In genomic region chr17:7484067-7484963, GRCh38 we compare ENCODE assay signal across 1 cellular context.
TF ChIP-seq lines count a peak whose summit lies in the region.

TSS of gene POLR2A (plus strand) at chr17:7484366.

TF ChIP-seq in HepG2, 621 proteins besides CTCF, POLR2A, EP300 and RAD21 (continued from another document and continues in another):
- peak; percentile 98 for TF ChIP-seq MAZ (IDR thresholded peaks at IDR 0.05; ENCODE audit: borderline replicate concordance, low read depth, low read length)
- TF ChIP-seq MAZ (CRISPR knock-in tag; IDR thresholded peaks at IDR 0.05; ENCODE audit: low read depth), result peak; percentile 98
- TF ChIP-seq GABPB1 (CRISPR knock-in tag; IDR thresholded peaks at IDR 0.05), result peak; percentile 84
- TF ChIP-seq, protein P1, sequence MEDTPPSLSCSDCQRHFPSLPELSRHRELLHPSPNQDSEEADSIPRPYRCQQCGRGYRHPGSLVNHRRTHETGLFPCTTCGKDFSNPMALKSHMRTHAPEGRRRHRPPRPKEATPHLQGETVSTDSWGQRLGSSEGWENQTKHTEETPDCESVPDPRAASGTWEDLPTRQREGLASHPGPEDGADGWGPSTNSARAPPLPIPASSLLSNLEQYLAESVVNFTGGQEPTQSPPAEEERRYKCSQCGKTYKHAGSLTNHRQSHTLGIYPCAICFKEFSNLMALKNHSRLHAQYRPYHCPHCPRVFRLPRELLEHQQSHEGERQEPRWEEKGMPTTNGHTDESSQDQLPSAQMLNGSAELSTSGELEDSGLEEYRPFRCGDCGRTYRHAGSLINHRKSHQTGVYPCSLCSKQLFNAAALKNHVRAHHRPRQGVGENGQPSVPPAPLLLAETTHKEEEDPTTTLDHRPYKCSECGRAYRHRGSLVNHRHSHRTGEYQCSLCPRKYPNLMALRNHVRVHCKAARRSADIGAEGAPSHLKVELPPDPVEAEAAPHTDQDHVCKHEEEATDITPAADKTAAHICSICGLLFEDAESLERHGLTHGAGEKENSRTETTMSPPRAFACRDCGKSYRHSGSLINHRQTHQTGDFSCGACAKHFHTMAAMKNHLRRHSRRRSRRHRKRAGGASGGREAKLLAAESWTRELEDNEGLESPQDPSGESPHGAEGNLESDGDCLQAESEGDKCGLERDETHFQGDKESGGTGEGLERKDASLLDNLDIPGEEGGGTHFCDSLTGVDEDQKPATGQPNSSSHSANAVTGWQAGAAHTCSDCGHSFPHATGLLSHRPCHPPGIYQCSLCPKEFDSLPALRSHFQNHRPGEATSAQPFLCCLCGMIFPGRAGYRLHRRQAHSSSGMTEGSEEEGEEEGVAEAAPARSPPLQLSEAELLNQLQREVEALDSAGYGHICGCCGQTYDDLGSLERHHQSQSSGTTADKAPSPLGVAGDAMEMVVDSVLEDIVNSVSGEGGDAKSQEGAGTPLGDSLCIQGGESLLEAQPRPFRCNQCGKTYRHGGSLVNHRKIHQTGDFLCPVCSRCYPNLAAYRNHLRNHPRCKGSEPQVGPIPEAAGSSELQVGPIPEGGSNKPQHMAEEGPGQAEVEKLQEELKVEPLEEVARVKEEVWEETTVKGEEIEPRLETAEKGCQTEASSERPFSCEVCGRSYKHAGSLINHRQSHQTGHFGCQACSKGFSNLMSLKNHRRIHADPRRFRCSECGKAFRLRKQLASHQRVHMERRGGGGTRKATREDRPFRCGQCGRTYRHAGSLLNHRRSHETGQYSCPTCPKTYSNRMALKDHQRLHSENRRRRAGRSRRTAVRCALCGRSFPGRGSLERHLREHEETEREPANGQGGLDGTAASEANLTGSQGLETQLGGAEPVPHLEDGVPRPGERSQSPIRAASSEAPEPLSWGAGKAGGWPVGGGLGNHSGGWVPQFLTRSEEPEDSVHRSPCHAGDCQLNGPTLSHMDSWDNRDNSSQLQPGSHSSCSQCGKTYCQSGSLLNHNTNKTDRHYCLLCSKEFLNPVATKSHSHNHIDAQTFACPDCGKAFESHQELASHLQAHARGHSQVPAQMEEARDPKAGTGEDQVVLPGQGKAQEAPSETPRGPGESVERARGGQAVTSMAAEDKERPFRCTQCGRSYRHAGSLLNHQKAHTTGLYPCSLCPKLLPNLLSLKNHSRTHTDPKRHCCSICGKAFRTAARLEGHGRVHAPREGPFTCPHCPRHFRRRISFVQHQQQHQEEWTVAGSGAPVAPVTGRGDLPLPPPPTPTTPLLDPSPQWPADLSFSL (CRISPR knock-in tag; IDR thresholded peaks at IDR 0.05), result no peak
- no peak for TF ChIP-seq FOXO4 (CRISPR knock-in tag; conservative IDR thresholded peaks at IDR 0.05)
- TF ChIP-seq ZSCAN21 (CRISPR knock-in tag; IDR thresholded peaks at IDR 0.05; ENCODE audit: borderline replicate concordance), result peak; percentile 80
- no peak for TF ChIP-seq CEBPB (IDR thresholded peaks at IDR 0.05; ENCODE audit: borderline replicate concordance, low read depth, low read length)
- peak; percentile 59 for TF ChIP-seq BCL6 (CRISPR knock-in tag; IDR thresholded peaks at IDR 0.05)
- no peak for TF ChIP-seq RORA (CRISPR knock-in tag; IDR thresholded peaks at IDR 0.05)
- 0 out of 2 replicates have a peak, but pooled peaks have one; percentile 19 for TF ChIP-seq HMG20B (CRISPR knock-in tag; conservative IDR thresholded peaks at IDR 0.05)
- peak; percentile 77 for TF ChIP-seq ZNF607 (CRISPR knock-in tag; IDR thresholded peaks at IDR 0.05; ENCODE audit: borderline replicate concordance)
- TF ChIP-seq ZNF672 (CRISPR knock-in tag; IDR thresholded peaks at IDR 0.05), result peak; percentile 71; the same call in 1 of the 2 replicates
- TF ChIP-seq ZNF773 (CRISPR knock-in tag; IDR thresholded peaks at IDR 0.05; ENCODE audit: borderline replicate concordance), result no peak; the same call in 1 of the 2 replicates
- 0 out of 2 replicates have a peak, but pooled peaks have one; percentile 33 for TF ChIP-seq RARG (CRISPR knock-in tag; IDR thresholded peaks at IDR 0.05; ENCODE audit: low read depth)
- TF ChIP-seq ASH2L (IDR thresholded peaks at IDR 0.05; ENCODE audit: insufficient read length, low read depth, low read length), result peak; percentile 48
- TF ChIP-seq ZNF792 (CRISPR knock-in tag; IDR thresholded peaks at IDR 0.05), result peak; percentile 94
- TF ChIP-seq, protein P2, sequence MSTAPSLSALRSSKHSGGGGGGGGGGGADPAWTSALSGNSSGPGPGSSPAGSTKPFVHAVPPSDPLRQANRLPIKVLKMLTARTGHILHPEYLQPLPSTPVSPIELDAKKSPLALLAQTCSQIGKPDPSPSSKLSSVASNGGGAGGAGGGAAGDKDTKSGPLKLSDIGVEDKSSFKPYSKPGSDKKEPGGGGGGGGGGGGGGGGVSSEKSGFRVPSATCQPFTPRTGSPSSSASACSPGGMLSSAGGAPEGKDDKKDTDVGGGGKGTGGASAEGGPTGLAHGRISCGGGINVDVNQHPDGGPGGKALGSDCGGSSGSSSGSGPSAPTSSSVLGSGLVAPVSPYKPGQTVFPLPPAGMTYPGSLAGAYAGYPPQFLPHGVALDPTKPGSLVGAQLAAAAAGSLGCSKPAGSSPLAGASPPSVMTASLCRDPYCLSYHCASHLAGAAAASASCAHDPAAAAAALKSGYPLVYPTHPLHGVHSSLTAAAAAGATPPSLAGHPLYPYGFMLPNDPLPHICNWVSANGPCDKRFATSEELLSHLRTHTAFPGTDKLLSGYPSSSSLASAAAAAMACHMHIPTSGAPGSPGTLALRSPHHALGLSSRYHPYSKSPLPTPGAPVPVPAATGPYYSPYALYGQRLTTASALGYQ (CRISPR knock-in tag; IDR thresholded peaks at IDR 0.05), result peak; percentile 52
- TF ChIP-seq ZMAT5 (CRISPR knock-in tag; IDR thresholded peaks at IDR 0.05; ENCODE audit: borderline replicate concordance, low read depth), result no peak
- TF ChIP-seq ZNF10 (CRISPR knock-in tag; IDR thresholded peaks at IDR 0.05; ENCODE audit: borderline replicate concordance, low read depth), result no peak
- TF ChIP-seq, protein P3, sequence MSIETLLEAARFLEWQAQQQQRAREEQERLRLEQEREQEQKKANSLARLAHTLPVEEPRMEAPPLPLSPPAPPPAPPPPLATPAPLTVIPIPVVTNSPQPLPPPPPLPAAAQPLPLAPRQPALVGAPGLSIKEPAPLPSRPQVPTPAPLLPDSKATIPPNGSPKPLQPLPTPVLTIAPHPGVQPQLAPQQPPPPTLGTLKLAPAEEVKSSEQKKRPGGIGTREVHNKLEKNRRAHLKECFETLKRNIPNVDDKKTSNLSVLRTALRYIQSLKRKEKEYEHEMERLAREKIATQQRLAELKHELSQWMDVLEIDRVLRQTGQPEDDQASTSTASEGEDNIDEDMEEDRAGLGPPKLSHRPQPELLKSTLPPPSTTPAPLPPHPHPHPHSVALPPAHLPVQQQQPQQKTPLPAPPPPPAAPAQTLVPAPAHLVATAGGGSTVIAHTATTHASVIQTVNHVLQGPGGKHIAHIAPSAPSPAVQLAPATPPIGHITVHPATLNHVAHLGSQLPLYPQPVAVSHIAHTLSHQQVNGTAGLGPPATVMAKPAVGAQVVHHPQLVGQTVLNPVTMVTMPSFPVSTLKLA (IDR thresholded peaks at IDR 0.05), result peak; percentile 42
- TF ChIP-seq TBX3 (IDR thresholded peaks at IDR 0.05; ENCODE audit: borderline replicate concordance), result no peak
- no peak for TF ChIP-seq ZBTB3 (CRISPR knock-in tag; IDR thresholded peaks at IDR 0.05; ENCODE audit: borderline replicate concordance, low read depth)
- peak; percentile 84 for TF ChIP-seq ZFX (CRISPR knock-in tag; IDR thresholded peaks at IDR 0.05; ENCODE audit: low read depth)
- peak; percentile 89; the same call in 1 of the 2 replicates for TF ChIP-seq ZNF501 (CRISPR knock-in tag; IDR thresholded peaks at IDR 0.05)
- peak; percentile 93 for TF ChIP-seq ZNF740 (CRISPR knock-in tag; IDR thresholded peaks at IDR 0.05)
- TF ChIP-seq ZNF101 (CRISPR knock-in tag; IDR thresholded peaks at IDR 0.05; ENCODE audit: borderline replicate concordance, low read depth), result peak; percentile 79; the same call in 1 of the 2 replicates
- no peak for TF ChIP-seq SCMH1 (CRISPR knock-in tag; IDR thresholded peaks at IDR 0.05; ENCODE audit: borderline replicate concordance)
- TF ChIP-seq SNAPC5 (CRISPR knock-in tag; IDR thresholded peaks at IDR 0.05; ENCODE audit: borderline replicate concordance), result 0 out of 2 replicates have a peak, but pooled peaks have one; percentile 56
- peak; percentile 83 for TF ChIP-seq ZSCAN29 (CRISPR knock-in tag; conservative IDR thresholded peaks at IDR 0.05)
- peak; percentile 65; the same call in 1 of the 2 replicates for TF ChIP-seq JUN (CRISPR knock-in tag; IDR thresholded peaks at IDR 0.05)
- peak; percentile 54 for TF ChIP-seq ELF1 (CRISPR knock-in tag; IDR thresholded peaks at IDR 0.05)
- peak; percentile 96 for TF ChIP-seq KLF6 (CRISPR knock-in tag; IDR thresholded peaks at IDR 0.05)
- TF ChIP-seq GTF2F1 (IDR thresholded peaks at IDR 0.05; ENCODE audit: low read length), result peak; percentile 89
- peak; percentile 69; the same call in 1 of the 2 replicates for TF ChIP-seq MIER3 (CRISPR knock-in tag; IDR thresholded peaks at IDR 0.05; ENCODE audit: borderline replicate concordance)
- TF ChIP-seq, protein P4, sequence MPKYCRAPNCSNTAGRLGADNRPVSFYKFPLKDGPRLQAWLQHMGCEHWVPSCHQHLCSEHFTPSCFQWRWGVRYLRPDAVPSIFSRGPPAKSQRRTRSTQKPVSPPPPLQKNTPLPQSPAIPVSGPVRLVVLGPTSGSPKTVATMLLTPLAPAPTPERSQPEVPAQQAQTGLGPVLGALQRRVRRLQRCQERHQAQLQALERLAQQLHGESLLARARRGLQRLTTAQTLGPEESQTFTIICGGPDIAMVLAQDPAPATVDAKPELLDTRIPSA (CRISPR knock-in tag; IDR thresholded peaks at IDR 0.05; ENCODE audit: borderline replicate concordance), result 0 out of 2 replicates have a peak, but pooled peaks have one; percentile 42
- no peak; the same call in 1 of the 2 replicates for TF ChIP-seq LBX2 (CRISPR knock-in tag; IDR thresholded peaks at IDR 0.05; ENCODE audit: borderline replicate concordance)
- TF ChIP-seq ZNF138 (CRISPR knock-in tag; IDR thresholded peaks at IDR 0.05; ENCODE audit: low read depth), result no peak
- TF ChIP-seq ZNF205 (CRISPR knock-in tag; IDR thresholded peaks at IDR 0.05), result peak; percentile 98
- TF ChIP-seq GABPA (IDR thresholded peaks at IDR 0.05; ENCODE audit: low read depth, low read length), result peak; percentile 29; the same call in 1 of the 2 replicates
- TF ChIP-seq GABPA (CRISPR knock-in tag; IDR thresholded peaks at IDR 0.05; ENCODE audit: low read depth), result peak; percentile 58
- TF ChIP-seq, protein P5, sequence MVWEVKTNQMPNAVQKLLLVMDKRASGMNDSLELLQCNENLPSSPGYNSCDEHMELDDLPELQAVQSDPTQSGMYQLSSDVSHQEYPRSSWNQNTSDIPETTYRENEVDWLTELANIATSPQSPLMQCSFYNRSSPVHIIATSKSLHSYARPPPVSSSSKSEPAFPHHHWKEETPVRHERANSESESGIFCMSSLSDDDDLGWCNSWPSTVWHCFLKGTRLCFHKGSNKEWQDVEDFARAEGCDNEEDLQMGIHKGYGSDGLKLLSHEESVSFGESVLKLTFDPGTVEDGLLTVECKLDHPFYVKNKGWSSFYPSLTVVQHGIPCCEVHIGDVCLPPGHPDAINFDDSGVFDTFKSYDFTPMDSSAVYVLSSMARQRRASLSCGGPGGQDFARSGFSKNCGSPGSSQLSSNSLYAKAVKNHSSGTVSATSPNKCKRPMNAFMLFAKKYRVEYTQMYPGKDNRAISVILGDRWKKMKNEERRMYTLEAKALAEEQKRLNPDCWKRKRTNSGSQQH (CRISPR knock-in tag; IDR thresholded peaks at IDR 0.05; ENCODE audit: low read depth), result peak; percentile 39; the same call in 1 of the 2 replicates
- TF ChIP-seq, protein P6, sequence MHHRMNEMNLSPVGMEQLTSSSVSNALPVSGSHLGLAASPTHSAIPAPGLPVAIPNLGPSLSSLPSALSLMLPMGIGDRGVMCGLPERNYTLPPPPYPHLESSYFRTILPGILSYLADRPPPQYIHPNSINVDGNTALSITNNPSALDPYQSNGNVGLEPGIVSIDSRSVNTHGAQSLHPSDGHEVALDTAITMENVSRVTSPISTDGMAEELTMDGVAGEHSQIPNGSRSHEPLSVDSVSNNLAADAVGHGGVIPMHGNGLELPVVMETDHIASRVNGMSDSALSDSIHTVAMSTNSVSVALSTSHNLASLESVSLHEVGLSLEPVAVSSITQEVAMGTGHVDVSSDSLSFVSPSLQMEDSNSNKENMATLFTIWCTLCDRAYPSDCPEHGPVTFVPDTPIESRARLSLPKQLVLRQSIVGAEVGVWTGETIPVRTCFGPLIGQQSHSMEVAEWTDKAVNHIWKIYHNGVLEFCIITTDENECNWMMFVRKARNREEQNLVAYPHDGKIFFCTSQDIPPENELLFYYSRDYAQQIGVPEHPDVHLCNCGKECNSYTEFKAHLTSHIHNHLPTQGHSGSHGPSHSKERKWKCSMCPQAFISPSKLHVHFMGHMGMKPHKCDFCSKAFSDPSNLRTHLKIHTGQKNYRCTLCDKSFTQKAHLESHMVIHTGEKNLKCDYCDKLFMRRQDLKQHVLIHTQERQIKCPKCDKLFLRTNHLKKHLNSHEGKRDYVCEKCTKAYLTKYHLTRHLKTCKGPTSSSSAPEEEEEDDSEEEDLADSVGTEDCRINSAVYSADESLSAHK (CRISPR knock-in tag; IDR thresholded peaks at IDR 0.05; ENCODE audit: borderline replicate concordance), result peak; percentile 94
- no peak for TF ChIP-seq ZNF703 (CRISPR knock-in tag; IDR thresholded peaks at IDR 0.05; ENCODE audit: borderline replicate concordance)
- TF ChIP-seq ZNF572 (CRISPR knock-in tag; IDR thresholded peaks at IDR 0.05), result no peak
- TF ChIP-seq TARDBP (CRISPR knock-in tag; IDR thresholded peaks at IDR 0.05), result no peak; the same call in 1 of the 2 replicates
- TF ChIP-seq ZNF253 (CRISPR knock-in tag; IDR thresholded peaks at IDR 0.05; ENCODE audit: borderline replicate concordance), result peak; percentile 45; the same call in 1 of the 2 replicates
